12 cellular contexts compared by ENCODE assay signal in genomic region chr14:91116913-91117588, GRCh38. TPM values are rescaled to one million over a fixed set of nuclear protein-coding genes. Genes with fewer than 3 reads are reported as not detected.
DNase-seq lines count a peak whose midpoint lies in the region; ATAC-seq, FAIRE-seq and TF ChIP-seq lines count a peak whose summit lies in the region.
"Had no signal": no experiment of that assay in that cellular context is flagged by ENCODE, and none has a peak within 500 bp of the region (broad histone marks: within the 10 kb centered on the region; RNA-seq: fewer than 3 reads in every experiment).

No MANE protein-coding gene starts in this region.

- H3K27ac ChIP-seq in astrocyte (ENCODE audit: low read depth, low read length) (no peak overlapping the region), psoas muscle (peak overlapping the region; percentile 97)
- H3K27ac ChIP-seq: tibial artery had no signal

- no peak overlapping the region for H3K4me3 Mint-ChIP-seq in astrocyte (ENCODE audit: unreplicated experiment)

- H3K4me1 ChIP-seq in astrocyte (ENCODE audit: insufficient read depth, low read length) (peaks cover 17% of the 10 kb centered on the region), psoas muscle (peaks cover 52% of the 10 kb centered on the region)

- no peaks in the 10 kb centered on the region for H3K79me2 ChIP-seq in astrocyte (ENCODE audit: insufficient read depth, low read length)

- FAIRE-seq in astrocyte (lab: Jason Lieb, UNC), result no peak

- H4K20me1 ChIP-seq in astrocyte (ENCODE audit: insufficient read depth, low read length), result no peaks in the 10 kb centered on the region

- H3K4me2 ChIP-seq in astrocyte (ENCODE audit: low read length), result no peak overlapping the region

- H3K36me3 Mint-ChIP-seq in astrocyte (ENCODE audit: low read depth, unreplicated experiment), result peaks cover 12% of the 10 kb centered on the region

- intact Hi-C loops in psoas muscle (cut with DNase I), result no loop called here

- no peak for ATAC-seq in psoas muscle
- ATAC-seq in HG03439 (IDR thresholded peaks at IDR 0.05; ENCODE audit: unreplicated experiment), result no peak
- ATAC-seq in GM21529 (IDR thresholded peaks at IDR 0.05; ENCODE audit: unreplicated experiment), result no peak
- ATAC-seq: HCT116 had no signal

- WGBS in psoas muscle, 3 donors, result 67 to 73% (median 70%) methylated on average over 7 of the region's 7 CpGs

- no peak overlapping the region for H3K9ac ChIP-seq in astrocyte (ENCODE audit: low read length)

- TF ChIP-seq CTCF in astrocyte (IDR thresholded peaks at IDR 0.05; ENCODE audit: insufficient read depth, low read depth, low read length) (no peak), psoas muscle (IDR thresholded peaks at IDR 0.05) (no peak)

- peak; percentile 44 for DNase-seq in stimulated activated naive CD4-positive, alpha-beta T cell treated with Interleukin-2 at 50 U/mL for 16 hours (lab: John Stamatoyannopoulos, UW)
- DNase-seq in stimulated activated naive CD4-positive, alpha-beta T cell (lab: John Stamatoyannopoulos, UW), result no peak
- DNase-seq in astrocyte (ENCODE audit: low read depth) (peak; percentile 13), psoas muscle (no peak), HCEC 1CT (no peak), NCI-H1417 treated with DMSO at 0.1 percent for 48 hours (lab: John Stamatoyannopoulos, UW) (no peak)
- DNase-seq: NCI-H510A, T-helper 9 cell, tibial artery had no signal

- H3K36me3 ChIP-seq in astrocyte (ENCODE audit: insufficient read depth, low read length) (no peaks in the 10 kb centered on the region), psoas muscle (ENCODE audit: insufficient read depth in 1 of 2, low read depth in 1 of 2) (peaks cover 0 to 6% of the 10 kb centered on the region in 2 donors)
- H3K36me3 ChIP-seq: tibial artery had no signal

- no peaks in the 10 kb centered on the region for H3K9me3 ChIP-seq in astrocyte (ENCODE audit: insufficient read depth, low read depth, low read length)
- H3K9me3 ChIP-seq in psoas muscle, result no peaks in the 10 kb centered on the region
- H3K9me3 ChIP-seq: tibial artery had no signal

- H3K4me3 ChIP-seq in astrocyte (ENCODE audit: insufficient read depth, low read depth, low read length) (no peak overlapping the region), psoas muscle (peak overlapping the region; percentile 77)
- H3K4me3 ChIP-seq: tibial artery had no signal

- H3K9me3 Mint-ChIP-seq in astrocyte (ENCODE audit: unreplicated experiment), result no peaks in the 10 kb centered on the region

- no peak overlapping the region for H2AFZ ChIP-seq in astrocyte (ENCODE audit: low read depth, low read length)

- no peaks in the 10 kb centered on the region for H3K27me3 Mint-ChIP-seq in astrocyte (ENCODE audit: low read depth, unreplicated experiment)

- peaks cover 3% of the 10 kb centered on the region for H3K27me3 ChIP-seq in astrocyte (ENCODE audit: insufficient read depth, low read length)
- no peaks in the 10 kb centered on the region for H3K27me3 ChIP-seq in psoas muscle (ENCODE audit: insufficient read depth in 3 of 3, low read length in 2 of 3)
- H3K27me3 ChIP-seq: tibial artery had no signal

- no peak overlapping the region for H3K27ac Mint-ChIP-seq in astrocyte (ENCODE audit: unreplicated experiment)

- peaks cover 30% of the 10 kb centered on the region for H3K4me1 Mint-ChIP-seq in astrocyte (ENCODE audit: low read depth, unreplicated experiment)

RNA-seq across cellular contexts. Expression of gene DGLUCY, which starts 3.2 kb away (rescaled TPM):
- 20.0 and 25.9 TPM in 2 replicates for total RNA-seq in astrocyte
- total RNA-seq in psoas muscle, result 100 to 1,000 TPM in 2 of 4 donors, 10 to 100 TPM in 2; 77.5 to 135 (median 98.7) TPM
- polyA plus RNA-seq in psoas muscle, result 10 to 100 TPM; 20.4 to 53.1 (median 43.2) TPM

RNA-seq across cellular contexts. Expression of gene RPS6KA5, which starts 56.6 kb away (rescaled TPM):
- total RNA-seq in astrocyte, result 0.99 and 1.0 TPM in 2 replicates
- 10 to 100 TPM; 11.5 to 20.0 (median 15.8) TPM for total RNA-seq in psoas muscle
- polyA plus RNA-seq in psoas muscle, result 1 to 10 TPM in 2 of 3 donors, under 1 TPM in 1; 0.94 to 3.9 (median 3.7) TPM

Comparison
In these comparisons a context has a peak if more than half of its experiments do, and no peak if none do; other contexts are left out.
1. DNase-seq: peak in stimulated activated naive CD4-positive, alpha-beta T cell treated with Interleukin-2 at 50 U/mL for 16 hours (single experiment) and astrocyte (single experiment); none in stimulated activated naive CD4-positive, alpha-beta T cell (0 of 6), psoas muscle (0 of 2), HCEC 1CT (single experiment) and NCI-H1417 treated with DMSO at 0.1 percent for 48 hours (single experiment).